9 cellular contexts compared by ENCODE assay signal in the genomic region with DNA sequence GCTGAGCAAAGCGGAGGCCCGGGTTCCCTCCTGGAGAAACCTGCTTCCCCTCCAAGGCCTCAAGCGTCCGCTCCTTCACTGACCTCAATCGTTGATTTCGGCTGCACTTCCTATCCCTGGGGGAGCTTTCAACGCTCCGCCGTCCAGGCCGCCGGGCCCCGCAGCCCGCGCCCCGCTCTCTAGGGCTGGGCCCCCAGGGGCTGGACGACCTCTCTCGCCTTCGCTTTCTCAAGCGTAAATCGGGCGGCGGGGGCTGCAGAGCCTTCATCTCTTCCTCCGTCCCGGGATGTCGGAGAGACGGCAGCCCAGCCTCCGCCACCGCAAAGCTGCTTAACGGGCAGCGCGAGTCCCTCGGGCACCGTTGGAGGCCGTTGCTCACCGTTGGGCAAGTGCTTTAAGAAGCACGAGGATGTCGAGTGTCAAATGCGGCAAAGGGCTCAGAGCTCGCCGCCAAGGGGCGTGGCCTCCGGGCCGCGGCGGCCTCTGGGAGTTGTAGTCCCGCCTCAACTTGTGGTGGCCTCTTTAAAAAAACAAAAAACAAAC. TPM values are rescaled to one million over a fixed set of nuclear protein-coding genes. Genes with fewer than 3 reads are reported as not detected.
A peak's percentile ranks its signal among the peaks of the same experiment; 100 is the strongest.
DNase-seq lines count a peak whose midpoint lies in the region; ATAC-seq and TF ChIP-seq lines count a peak whose summit lies in the region.
"Had no signal": no experiment of that assay in that cellular context is flagged by ENCODE, and none has a peak within 500 bp of the region (broad histone marks: within the 10 kb centered on the region; RNA-seq: fewer than 3 reads in every experiment).

No MANE protein-coding gene starts in this region.

- H3K27me3 ChIP-seq in IMR-90 (ENCODE audit: control insufficient read depth, insufficient read depth, low read length) (peaks cover 37% of the 10 kb centered on the region), fibroblast of lung (ENCODE audit: control insufficient read depth, insufficient read depth, low read length) (peaks cover 41% of the 10 kb centered on the region)

- peak overlapping the region; percentile 89 for H3K4me3 Mint-ChIP-seq in activated T-cell treated with anti-CD3 and anti-CD28 coated beads, Interleukin-2, amount 50 U/mL, for 4 hours
- H3K4me3 Mint-ChIP-seq in natural killer cell: peak overlapping the region; percentile 94

- H3K4me1 ChIP-seq in IMR-90 (ENCODE audit: control insufficient read depth, insufficient read depth, low read length): peaks cover 3% of the 10 kb centered on the region; the same call in 1 of the 2 replicates
- no peaks in the 10 kb centered on the region for H3K4me1 ChIP-seq in fibroblast of lung (ENCODE audit: control insufficient read depth, extremely low read depth, insufficient read depth, low read length)

- H3K27me3 Mint-ChIP-seq in activated T-cell treated with anti-CD3 and anti-CD28 coated beads, Interleukin-2, amount 50 U/mL, for 4 hours (ENCODE audit: low read depth): peaks cover 26% of the 10 kb centered on the region
- peaks cover 0 to 18% of the 10 kb centered on the region in 2 donors for H3K27me3 Mint-ChIP-seq in natural killer cell (ENCODE audit: low read depth in 2 of 2)

- POLR2A ChIA-PET in IMR-90 (lab: Charles Lee; ENCODE audit: unreplicated experiment): no interaction called here

- H2BK15ac ChIP-seq in IMR-90 (ENCODE audit: low read depth, low read length): no peak overlapping the region

- H2BK120ac ChIP-seq in IMR-90 (ENCODE audit: low read depth, low read length): no peak overlapping the region

- H3K9me3 Mint-ChIP-seq in activated T-cell treated with anti-CD3 and anti-CD28 coated beads, Interleukin-2, amount 50 U/mL, for 4 hours: no peaks in the 10 kb centered on the region
- H3K9me3 Mint-ChIP-seq in natural killer cell: no peaks in the 10 kb centered on the region

- H3K23ac ChIP-seq in IMR-90 (ENCODE audit: low read depth, low read length): no peak overlapping the region

- H3K36me3 ChIP-seq in IMR-90 (ENCODE audit: control insufficient read depth, insufficient read depth, low read length): no peaks in the 10 kb centered on the region
- no peaks in the 10 kb centered on the region for H3K36me3 ChIP-seq in fibroblast of lung (ENCODE audit: control insufficient read depth, insufficient read depth, low read length)

- H2AK9ac ChIP-seq in IMR-90 (replicated peaks; ENCODE audit: low read depth, low read length, poor library complexity): peak overlapping the region; percentile 57

- H3K36me3 Mint-ChIP-seq in activated T-cell treated with anti-CD3 and anti-CD28 coated beads, Interleukin-2, amount 50 U/mL, for 4 hours (ENCODE audit: insufficient read depth): peaks cover 2% of the 10 kb centered on the region
- H3K36me3 Mint-ChIP-seq in natural killer cell: no peaks in the 10 kb centered on the region

- DNase-seq in IMR-90: peak; percentile 44
- peak; percentile 74 for DNase-seq in activated T-cell treated with anti-CD3 and anti-CD28 coated beads, Interleukin-2, amount 50 U/mL, for 4 hours
- peak; percentile 54 to 67 for DNase-seq in fibroblast of lung (ENCODE audit: low read depth in 2 of 2)
- DNase-seq in natural killer cell: peak; percentile 76
- peak; percentile 50 for DNase-seq in stimulated activated CD8-positive, alpha-beta memory T cell treated with anti-CD3 and anti-CD28 coated beads, Interleukin-7, amount 100 ng/mL, for 24 hours (ENCODE audit: low read depth)
- no peak for DNase-seq in NCI-H2107 (lab: John Stamatoyannopoulos, UW)
- DNase-seq in amniotic stem cell (lab: John Stamatoyannopoulos, UW): no peak

- H3K14ac ChIP-seq in IMR-90 (replicated peaks; ENCODE audit: low read depth, low read length): no peak overlapping the region

- peak overlapping the region; percentile 27 to 77 for H3K27ac Mint-ChIP-seq in natural killer cell

- WGBS in IMR-90 (ENCODE audit: extremely low coverage in 2 of 2, insufficient read length in 1 of 2), 2 experiments: 19% methylated on average over 7 of the region's 46 CpGs; no CpG with 5 or more reads in 1 of the 2 experiments

- no peak overlapping the region for H3K18ac ChIP-seq in IMR-90 (ENCODE audit: low read depth, low read length)

- H3K4ac ChIP-seq in IMR-90 (ENCODE audit: low read depth, low read length): no peak overlapping the region

- BruUV-seq in IMR-90 (replicated peaks; lab: Mats Ljungman, UMichigan): no TSS peak

- intact Hi-C loops in IMR-90 (cut with micrococcal nuclease): no loop called here
- intact Hi-C loops in natural killer cell (cut with micrococcal nuclease): no loop called here

- H3K56ac ChIP-seq in IMR-90 (ENCODE audit: extremely low read depth, insufficient read depth, low read length): no peak overlapping the region

- H2BK5ac ChIP-seq in IMR-90 (ENCODE audit: low read depth, low read length, poor library complexity, severe bottlenecking): no peak overlapping the region

- H3K9me3 ChIP-seq in IMR-90 (ENCODE audit: control insufficient read depth, insufficient read depth, low read length) (0 out of 2 replicates have a peak, but pooled peaks cover 2% of the 10 kb centered on the region), fibroblast of lung (ENCODE audit: control insufficient read depth, insufficient read depth, low read depth, low read length) (no peaks in the 10 kb centered on the region)

- TF ChIP-seq CTCF in IMR-90 (conservative IDR thresholded peaks at IDR 0.05; ENCODE audit: low read depth, low read length): no peak
- no peak for TF ChIP-seq CTCF in fibroblast of lung (conservative IDR thresholded peaks at IDR 0.05 in 1 of 2, IDR thresholded peaks at IDR 0.05 in 1 of 2; ENCODE audit: low read depth in 1 of 2, low read length in 2 of 2)
- no peak for TF ChIP-seq CTCF in natural killer cell (IDR thresholded peaks at IDR 0.05)

- H3K9ac ChIP-seq in IMR-90 (ENCODE audit: low read depth, low read length): no peak overlapping the region
- H3K9ac ChIP-seq in fibroblast of lung (ENCODE audit: insufficient read depth, low read length): no peak overlapping the region

- H3K4me2 ChIP-seq in IMR-90 (ENCODE audit: low read depth, low read length) (peak overlapping the region; percentile 42), fibroblast of lung (ENCODE audit: extremely low read depth, insufficient read depth, low read length) (peak overlapping the region; percentile 58)

- peak overlapping the region; percentile 95 for H2AFZ ChIP-seq in IMR-90 (replicated peaks; ENCODE audit: low read length, poor library complexity)
- peak overlapping the region; percentile 26 for H2AFZ ChIP-seq in fibroblast of lung (ENCODE audit: low read length)

- H3K9me1 ChIP-seq in IMR-90 (ENCODE audit: insufficient read depth, low read length): no peaks in the 10 kb centered on the region

- H4K20me1 ChIP-seq in IMR-90 (ENCODE audit: insufficient read depth, low read length): no peaks in the 10 kb centered on the region
- H4K20me1 ChIP-seq in fibroblast of lung (ENCODE audit: control insufficient read depth, extremely low read depth, insufficient read depth, low read length): no peaks in the 10 kb centered on the region

- H4K91ac ChIP-seq in IMR-90 (ENCODE audit: insufficient read depth, low read depth, low read length): no peak overlapping the region

- no peaks in the 10 kb centered on the region; a peak in 1 of 4 replicates for H3K79me1 ChIP-seq in IMR-90 (ENCODE audit: low read depth in 1 of 2, low read length in 2 of 2)

- peak; percentile 66 for ATAC-seq in GM18909 (IDR thresholded peaks at IDR 0.05; ENCODE audit: poor library complexity, unreplicated experiment)
- peak; percentile 57 for ATAC-seq in IMR-90 (ENCODE audit: low read depth)
- peak; percentile 90 to 92 for ATAC-seq in activated T-cell treated with anti-CD3 and anti-CD28 coated beads, Interleukin-2, amount 50 U/mL, for 4 hours
- ATAC-seq in natural killer cell: peak; percentile 88 to 94 (median 94)

- H4K5ac ChIP-seq in IMR-90 (ENCODE audit: low read depth, low read length): no peak overlapping the region

- in situ Hi-C loops in IMR-90 (cut with MboI; ENCODE audit: low sequenced_read_pairs): no loop called here

- TF ChIP-seq POLR2A in IMR-90 (IDR thresholded peaks at IDR 0.05; ENCODE audit: low read depth, low read length): no peak

- H3K27ac ChIP-seq in IMR-90 (ENCODE audit: insufficient read depth, low read length) (no peak overlapping the region), fibroblast of lung (ENCODE audit: insufficient read depth, low read length) (no peak overlapping the region)
- H3K27ac ChIP-seq: VCaP had no signal

- TF ChIP-seq RAD21 in IMR-90 (IDR thresholded peaks at IDR 0.05; ENCODE audit: low read length): no peak

- dilution Hi-C loops in IMR-90 (cut with HindIII; ENCODE audit: low sequenced_read_pairs, unreplicated experiment): no loop called here

- CTCF ChIA-PET in IMR-90 (lab: Yijun Ruan, JAX): no interaction called here

- no peak overlapping the region for H2BK20ac ChIP-seq in IMR-90 (ENCODE audit: low read depth, low read length)

- H4K8ac ChIP-seq in IMR-90 (ENCODE audit: low read depth in 2 of 2, low read length in 2 of 2): no peak overlapping the region

- H3K4me1 Mint-ChIP-seq in activated T-cell treated with anti-CD3 and anti-CD28 coated beads, Interleukin-2, amount 50 U/mL, for 4 hours (ENCODE audit: low read depth): peaks cover 16% of the 10 kb centered on the region
- H3K4me1 Mint-ChIP-seq in natural killer cell: peaks cover 33 to 40% of the 10 kb centered on the region in 2 donors

- no peaks in the 10 kb centered on the region for H3K79me2 ChIP-seq in fibroblast of lung (ENCODE audit: control insufficient read depth, insufficient read depth, low read length)

- H3K4me3 ChIP-seq in IMR-90 (ENCODE audit: insufficient read depth, low read depth, low read length) (peak overlapping the region; percentile 29), fibroblast of lung (replicated peaks in 1 of 4; ENCODE audit: control extremely low read depth in 1 of 4, insufficient read depth in 1 of 4, low read depth in 3 of 4, low read length in 4 of 4) (peak overlapping the region in 2 of 4 experiments; percentile 33 to 35)

- H2AK5ac ChIP-seq in IMR-90 (ENCODE audit: low read depth, low read length): no peak overlapping the region; the same call in 1 of the 2 replicates

RNA-seq across cellular contexts. Expression of a gene that starts 8.5 kb away (rescaled TPM):
- 1.3 and 1.4 TPM in 2 replicates for total RNA-seq in IMR-90 (2012; rRNA removed)
- polyA plus RNA-seq in IMR-90 (2012; rRNA removed): 3.3 TPM in 2 replicates
- polyA plus RNA-seq in IMR-90 (2012; cell fraction: cytosol; rRNA removed): 3.6 and 6.2 TPM in 2 replicates
- polyA plus RNA-seq in IMR-90 (2012; cell fraction: nucleus; rRNA removed; ENCODE audit: low replicate concordance): 9.5 and 25.2 TPM in 2 replicates
- 1 to 10 TPM; 5.9 to 9.1 (median 8.0) TPM for total RNA-seq in activated T-cell treated with anti-CD3 and anti-CD28 coated beads, Interleukin-2, amount 50 U/mL, for 4 hours
- total RNA-seq in fibroblast of lung: 3.6 and 4.1 TPM in 2 replicates
- 0.82 and 0.91 TPM in 2 replicates for polyA plus RNA-seq in fibroblast of lung
- polyA plus RNA-seq in fibroblast of lung (2012): 1.9 TPM in 2 replicates
- 0.63 TPM in 1 of 2 replicates, not detected in the other for polyA minus RNA-seq in fibroblast of lung (ENCODE audit: low replicate concordance)
- 10 to 100 TPM; 11.3 to 15.4 (median 13.5) TPM for total RNA-seq in natural killer cell

RNA-seq across cellular contexts. Expression of a gene that starts 27.8 kb away (rescaled TPM):
- total RNA-seq in IMR-90 (2012; rRNA removed) (13.3 and 15.3 TPM in 2 replicates), fibroblast of lung (24.9 and 27.9 TPM in 2 replicates), natural killer cell (100 to 1,000 TPM; 146 to 200 (median 183) TPM)
- polyA plus RNA-seq in IMR-90 (2012; rRNA removed) (44.2 and 44.4 TPM in 2 replicates), fibroblast of lung (31.3 and 34.6 TPM in 2 replicates)
- polyA plus RNA-seq in IMR-90 (2012; cell fraction: cytosol; rRNA removed): 23.3 and 46.0 TPM in 2 replicates
- 79.8 and 140 TPM in 2 replicates for polyA plus RNA-seq in IMR-90 (2012; cell fraction: nucleus; rRNA removed; ENCODE audit: low replicate concordance)
- 10 to 100 TPM; 64.5 to 70.9 (median 66.5) TPM for total RNA-seq in activated T-cell treated with anti-CD3 and anti-CD28 coated beads, Interleukin-2, amount 50 U/mL, for 4 hours
- polyA plus RNA-seq in fibroblast of lung (2012): 22.2 and 32.0 TPM in 2 replicates
- polyA minus RNA-seq in fibroblast of lung (ENCODE audit: low replicate concordance): 2.5 and 15.7 TPM in 2 replicates

RNA-seq across cellular contexts. Expression of a gene that starts 57.1 kb away (rescaled TPM):
- total RNA-seq in IMR-90 (2012; rRNA removed): 2.8 and 3.2 TPM in 2 replicates
- 1.7 and 2.1 TPM in 2 replicates for polyA plus RNA-seq in IMR-90 (2012; rRNA removed)
- polyA plus RNA-seq in IMR-90 (2012; cell fraction: cytosol; rRNA removed): 0.60 and 0.80 TPM in 2 replicates
- polyA plus RNA-seq in IMR-90 (2012; cell fraction: nucleus; rRNA removed; ENCODE audit: low replicate concordance): 4.5 and 5.2 TPM in 2 replicates
- total RNA-seq in activated T-cell treated with anti-CD3 and anti-CD28 coated beads, Interleukin-2, amount 50 U/mL, for 4 hours: 10 to 100 TPM; 22.8 to 25.4 (median 24.6) TPM
- 2.1 and 4.6 TPM in 2 replicates for total RNA-seq in fibroblast of lung
- polyA plus RNA-seq in fibroblast of lung: 1.9 and 2.6 TPM in 2 replicates
- polyA plus RNA-seq in fibroblast of lung (2012): 1.7 and 2.4 TPM in 2 replicates
- polyA minus RNA-seq in fibroblast of lung (ENCODE audit: low replicate concordance): 3.8 and 17.2 TPM in 2 replicates
- total RNA-seq in natural killer cell: 10 to 100 TPM; 26.3 to 32.9 (median 32.6) TPM

Comparison
In these comparisons a context has a peak if more than half of its experiments do, and no peak if none do; other contexts are left out.
1. DNase-seq: peak in IMR-90 (single experiment), activated T-cell treated with anti-CD3 and anti-CD28 coated beads, Interleukin-2, amount 50 U/mL, for 4 hours (single experiment), fibroblast of lung (2 of 2), natural killer cell (single experiment) and stimulated activated CD8-positive, alpha-beta memory T cell treated with anti-CD3 and anti-CD28 coated beads, Interleukin-7, amount 100 ng/mL, for 24 hours (single experiment); none in NCI-H2107 (single experiment) and amniotic stem cell (single experiment).
2. Peak in every context shown above with its lines, with median percentiles within 50 percentile points of each other: ATAC-seq.